In genomic region chr1:94627771-94628170, GRCh38 we compare ENCODE assay signal across 37 cellular contexts.
"Had no signal": no experiment of that assay in that cellular context is flagged by ENCODE, and none has a peak within 500 bp of the region (broad histone marks: within the 10 kb centered on the region; RNA-seq: fewer than 3 reads in every experiment).

No MANE protein-coding gene starts in this region.

- H3K27ac Mint-ChIP-seq: activated CD4-positive, alpha-beta memory T cell treated with anti-CD3 and anti-CD28 coated beads, Interleukin-2, amount 10 ng/mL, durations not matched to agents 7 days and 5 days; activated CD4-positive, alpha-beta T cell treated with anti-CD3 and anti-CD28 coated beads for 36 hours; activated CD4-positive, alpha-beta T cell treated with anti-CD3 and anti-CD28 coated beads, Interleukin-2, amount 10 ng/mL, durations not matched to agents 7 days and 5 days; activated CD8-positive, alpha-beta memory T cell treated with anti-CD3 and anti-CD28 coated beads, Interleukin-2, amount 10 ng/mL, durations not matched to agents 7 days and 5 days; activated CD8-positive, alpha-beta T cell treated with anti-CD3 and anti-CD28 coated beads, Interleukin-2, amount 10 ng/mL, durations not matched to agents 7 days and 5 days; activated naive CD4-positive, alpha-beta T cell treated with anti-CD3 and anti-CD28 coated beads, Interleukin-2, amount 10 ng/mL, durations not matched to agents 7 days and 5 days; activated naive CD4-positive, alpha-beta T cell treated with anti-CD3 and anti-CD28 coated beads, Interleukin-2, amount 50 U/mL, for 24 hours; activated naive CD8-positive, alpha-beta T cell; activated naive CD8-positive, alpha-beta T cell treated with anti-CD3 and anti-CD28 coated beads, Interleukin-2, amount 10 ng/mL, durations not matched to agents 7 days and 5 days; activated naive CD8-positive, alpha-beta T cell treated with anti-CD3 and anti-CD28 coated beads, Interleukin-2, amount 50 U/mL, for 24 hours; activated T-cell treated with anti-CD3 and anti-CD28 coated beads, Interleukin-2, amount 50 U/mL, for 24 hours; activated T-helper 2 cell treated with anti-CD3 and anti-CD28 coated beads, Interferon-gamma antibody, Interleukin-2, Interleukin-4, amounts not matched to agents 10 μg/mL and 5 μg/mL and 100 μg/mL, durations not matched to agents 14 hours and 24 hours and 36 hours; brain; T-helper 1 cell treated with Interleukin-12 subunit alpha and Interleukin-12 subunit beta and Interleukin-4 antibody, amounts not matched to agents 30 μg/mL and 1 μg/mL, for 36 hours; T-helper 2 cell treated with Interferon-gamma antibody and Interleukin-4, amounts not matched to agents 5 μg/mL and 100 μg/mL, for 36 hours; WTC11 had no signal

- H3K9me3 Mint-ChIP-seq: activated CD4-positive, alpha-beta memory T cell treated with anti-CD3 and anti-CD28 coated beads, Interleukin-2, amount 10 ng/mL, durations not matched to agents 7 days and 5 days; activated CD4-positive, alpha-beta T cell treated with anti-CD3 and anti-CD28 coated beads, Interleukin-2, amount 10 ng/mL, durations not matched to agents 7 days and 5 days; activated naive CD4-positive, alpha-beta T cell treated with anti-CD3 and anti-CD28 coated beads, Interleukin-2, amount 10 ng/mL, durations not matched to agents 7 days and 5 days; activated naive CD4-positive, alpha-beta T cell treated with anti-CD3 and anti-CD28 coated beads, Interleukin-2, amount 50 U/mL, for 24 hours; activated naive CD8-positive, alpha-beta T cell treated with anti-CD3 and anti-CD28 coated beads, Interleukin-2, amount 10 ng/mL, durations not matched to agents 7 days and 5 days; activated naive CD8-positive, alpha-beta T cell treated with anti-CD3 and anti-CD28 coated beads, Interleukin-2, amount 50 U/mL, for 24 hours; activated T-cell treated with anti-CD3 and anti-CD28 coated beads, Interleukin-2, amount 50 U/mL, for 24 hours; activated T-helper 2 cell treated with anti-CD3 and anti-CD28 coated beads, Interferon-gamma antibody, Interleukin-2, Interleukin-4, amounts not matched to agents 10 μg/mL and 5 μg/mL and 100 μg/mL, durations not matched to agents 14 hours and 24 hours and 36 hours; brain; T-helper 1 cell treated with Interleukin-12 subunit alpha and Interleukin-12 subunit beta and Interleukin-4 antibody, amounts not matched to agents 30 μg/mL and 1 μg/mL, for 36 hours; T-helper 2 cell treated with Interferon-gamma antibody and Interleukin-4, amounts not matched to agents 5 μg/mL and 100 μg/mL, for 36 hours; WTC11 had no signal

- H3K4me3 Mint-ChIP-seq: activated CD4-positive, alpha-beta memory T cell treated with anti-CD3 and anti-CD28 coated beads, Interleukin-2, amount 10 ng/mL, durations not matched to agents 7 days and 5 days; activated CD4-positive, alpha-beta T cell treated with anti-CD3 and anti-CD28 coated beads for 36 hours; activated CD4-positive, alpha-beta T cell treated with anti-CD3 and anti-CD28 coated beads, Interleukin-2, amount 10 ng/mL, durations not matched to agents 7 days and 5 days; activated CD8-positive, alpha-beta memory T cell treated with anti-CD3 and anti-CD28 coated beads, Interleukin-2, amount 10 ng/mL, durations not matched to agents 7 days and 5 days; activated CD8-positive, alpha-beta T cell treated with anti-CD3 and anti-CD28 coated beads, Interleukin-2, amount 10 ng/mL, durations not matched to agents 7 days and 5 days; activated naive CD4-positive, alpha-beta T cell treated with anti-CD3 and anti-CD28 coated beads, Interleukin-2, amount 10 ng/mL, durations not matched to agents 7 days and 5 days; activated naive CD4-positive, alpha-beta T cell treated with anti-CD3 and anti-CD28 coated beads, Interleukin-2, amount 50 U/mL, for 24 hours; activated naive CD8-positive, alpha-beta T cell; activated naive CD8-positive, alpha-beta T cell treated with anti-CD3 and anti-CD28 coated beads, Interleukin-2, amount 10 ng/mL, durations not matched to agents 7 days and 5 days; activated naive CD8-positive, alpha-beta T cell treated with anti-CD3 and anti-CD28 coated beads, Interleukin-2, amount 50 U/mL, for 24 hours; activated T-cell treated with anti-CD3 and anti-CD28 coated beads, Interleukin-2, amount 50 U/mL, for 24 hours; brain; T-helper 1 cell treated with Interleukin-12 subunit alpha and Interleukin-12 subunit beta and Interleukin-4 antibody, amounts not matched to agents 30 μg/mL and 1 μg/mL, for 36 hours; T-helper 2 cell treated with Interferon-gamma antibody and Interleukin-4, amounts not matched to agents 5 μg/mL and 100 μg/mL, for 36 hours; WTC11 had no signal

- H3K27me3 ChIP-seq: ascending aorta, cardiac muscle cell had no signal

- H3K4me1 ChIP-seq: ascending aorta had no signal

- ATAC-seq: activated CD4-positive, alpha-beta T cell treated with anti-CD3 and anti-CD28 coated beads for 36 hours; activated CD4-positive, CD25-positive, alpha-beta regulatory T cell treated with anti-CD3 and anti-CD28 coated beads, Interleukin-2, amount 50 U/mL, for 24 hours; activated CD8-positive, alpha-beta memory T cell treated with anti-CD3 and anti-CD28 coated beads, Interleukin-2, amount 10 ng/mL, durations not matched to agents 7 days and 5 days; activated CD8-positive, alpha-beta T cell treated with anti-CD3 and anti-CD28 coated beads, Interleukin-2, amount 10 ng/mL, durations not matched to agents 7 days and 5 days; activated naive CD8-positive, alpha-beta T cell treated with anti-CD3 and anti-CD28 coated beads, Interleukin-2, amount 50 U/mL, for 24 hours; WTC11 had no signal

- H3K4me3 ChIP-seq: ascending aorta, cardiac muscle cell had no signal

- H3K4me1 Mint-ChIP-seq: activated CD4-positive, alpha-beta memory T cell treated with anti-CD3 and anti-CD28 coated beads, Interleukin-2, amount 10 ng/mL, durations not matched to agents 7 days and 5 days; activated CD4-positive, alpha-beta T cell treated with anti-CD3 and anti-CD28 coated beads for 36 hours; activated CD4-positive, alpha-beta T cell treated with anti-CD3 and anti-CD28 coated beads, Interleukin-2, amount 10 ng/mL, durations not matched to agents 7 days and 5 days; activated CD8-positive, alpha-beta memory T cell treated with anti-CD3 and anti-CD28 coated beads, Interleukin-2, amount 10 ng/mL, durations not matched to agents 7 days and 5 days; activated naive CD4-positive, alpha-beta T cell treated with anti-CD3 and anti-CD28 coated beads, Interleukin-2, amount 10 ng/mL, durations not matched to agents 7 days and 5 days; activated naive CD4-positive, alpha-beta T cell treated with anti-CD3 and anti-CD28 coated beads, Interleukin-2, amount 50 U/mL, for 24 hours; activated naive CD8-positive, alpha-beta T cell treated with anti-CD3 and anti-CD28 coated beads, Interleukin-2, amount 10 ng/mL, durations not matched to agents 7 days and 5 days; activated naive CD8-positive, alpha-beta T cell treated with anti-CD3 and anti-CD28 coated beads, Interleukin-2, amount 50 U/mL, for 24 hours had no signal

- H3K36me3 Mint-ChIP-seq: activated CD8-positive, alpha-beta memory T cell treated with anti-CD3 and anti-CD28 coated beads, Interleukin-2, amount 10 ng/mL, durations not matched to agents 7 days and 5 days; activated naive CD4-positive, alpha-beta T cell treated with anti-CD3 and anti-CD28 coated beads, Interleukin-2, amount 10 ng/mL, durations not matched to agents 7 days and 5 days; activated naive CD4-positive, alpha-beta T cell treated with anti-CD3 and anti-CD28 coated beads, Interleukin-2, amount 50 U/mL, for 24 hours; activated naive CD8-positive, alpha-beta T cell; activated naive CD8-positive, alpha-beta T cell treated with anti-CD3 and anti-CD28 coated beads, Interleukin-2, amount 10 ng/mL, durations not matched to agents 7 days and 5 days; brain; WTC11 had no signal

- H3K9me3 ChIP-seq: ascending aorta had no signal

- H3K36me3 ChIP-seq: ascending aorta, cardiac muscle cell, WERI-Rb-1 had no signal

- H3K27ac ChIP-seq: ascending aorta, cardiac muscle cell, WERI-Rb-1 had no signal

- DNase-seq: activated CD4-positive, alpha-beta memory T cell treated with anti-CD3 and anti-CD28 coated beads, Interleukin-2, amount 10 ng/mL, durations not matched to agents 7 days and 5 days; activated CD4-positive, alpha-beta T cell treated with anti-CD3 and anti-CD28 coated beads for 1 hour; activated CD4-positive, alpha-beta T cell treated with anti-CD3 and anti-CD28 coated beads for 36 hours; activated CD4-positive, alpha-beta T cell treated with anti-CD3 and anti-CD28 coated beads for 48 hours; activated CD4-positive, alpha-beta T cell treated with anti-CD3 and anti-CD28 coated beads, Interleukin-2, amount 10 ng/mL, durations not matched to agents 7 days and 5 days; activated CD4-positive, alpha-beta T cell treated with anti-CD3 and anti-CD28 coated beads, Interleukin-2, amount 50 U/mL, for 48 hours; activated CD4-positive, CD25-positive, alpha-beta regulatory T cell; activated CD8-positive, alpha-beta memory T cell treated with anti-CD3 and anti-CD28 coated beads for 24 hours; activated CD8-positive, alpha-beta memory T cell treated with anti-CD3 and anti-CD28 coated beads, Interleukin-2, amount 10 ng/mL, durations not matched to agents 7 days and 5 days; activated CD8-positive, alpha-beta memory T cell treated with anti-CD3 and anti-CD28 coated beads, Interleukin-2, amount 50 U/mL, for 48 hours; activated CD8-positive, alpha-beta T cell treated with anti-CD3 and anti-CD28 coated beads, Interleukin-2, amount 10 ng/mL, durations not matched to agents 7 days and 5 days; activated effector memory CD4-positive, alpha-beta T cell treated with Interleukin-2 at 50 U/mL for 16 hours; activated gamma-delta T cell; activated naive CD4-positive, alpha-beta T cell treated with anti-CD3 and anti-CD28 coated beads, Interleukin-2, amount 10 ng/mL, durations not matched to agents 7 days and 5 days; activated naive CD4-positive, alpha-beta T cell treated with Interleukin-2 at 50 U/mL for 16 hours; activated naive CD8-positive, alpha-beta T cell treated with anti-CD3 and anti-CD28 coated beads, Interleukin-2, amount 10 ng/mL, durations not matched to agents 7 days and 5 days; activated naive CD8-positive, alpha-beta T cell treated with anti-CD3 and anti-CD28 coated beads, Interleukin-2, amount 50 U/mL, for 24 hours; activated T-cell treated with anti-CD3 and anti-CD28 coated beads, Interleukin-2, amount 50 U/mL, for 24 hours; activated T-cell treated with anti-CD3 and anti-CD28 coated beads, Interleukin-2, amount 50 U/mL, for 48 hours; amygdala; anterior cingulate cortex; caudate nucleus; SW 1271; T-helper 1 cell; T-helper 2 cell; T-helper 9 cell had no signal

- H3K27me3 Mint-ChIP-seq: activated CD4-positive, alpha-beta memory T cell treated with anti-CD3 and anti-CD28 coated beads, Interleukin-2, amount 10 ng/mL, durations not matched to agents 7 days and 5 days; activated CD4-positive, alpha-beta T cell treated with anti-CD3 and anti-CD28 coated beads for 36 hours; brain had no signal
